In genomic region chr2:131467722-131468121, GRCh38 we compare ENCODE assay signal across 6 cellular contexts. TPM values are rescaled to one million over a fixed set of nuclear protein-coding genes. Genes with fewer than 3 reads are reported as not detected.
"Had no signal": no experiment of that assay in that cellular context is flagged by ENCODE, and none has a peak within 500 bp of the region (broad histone marks: within the 10 kb centered on the region; RNA-seq: fewer than 3 reads in every experiment).

No MANE protein-coding gene starts in this region.

RNA-seq across cellular contexts. Expression of gene TUBA3D, which starts 8.2 kb away (rescaled TPM):
- total RNA-seq: M059J, OCI-LY7, PC-9, RPMI7951, SJCRH30, SK-MEL-5 had no signal

RNA-seq across cellular contexts. Expression of gene CCDC74A, which starts 60.0 kb away (rescaled TPM):
- total RNA-seq: SJCRH30 had no signal
